17 cellular contexts compared by ENCODE assay signal in genomic region chr6:151136141-151136755, GRCh38.
DNase-seq lines count a peak whose midpoint lies in the region; ATAC-seq and TF ChIP-seq lines count a peak whose summit lies in the region.
"Had no signal": no experiment of that assay in that cellular context is flagged by ENCODE, and none has a peak within 500 bp of the region (broad histone marks: within the 10 kb centered on the region; RNA-seq: fewer than 3 reads in every experiment).

No MANE protein-coding gene starts in this region.

- no peaks in the 10 kb centered on the region for H3K9me3 Mint-ChIP-seq in activated CD4-positive, alpha-beta T cell treated with anti-CD3 and anti-CD28 coated beads for 36 hours (ENCODE audit: low read depth)
- H3K9me3 Mint-ChIP-seq in CD4-positive, alpha-beta memory T cell = peaks cover 0 to 4% (median 0%) of the 10 kb centered on the region in 8 donors

- no peak overlapping the region for H2BK120ac ChIP-seq in IMR-90 (ENCODE audit: low read depth, low read length)

- H2BK20ac ChIP-seq in IMR-90 (ENCODE audit: low read depth, low read length) = no peak overlapping the region

- no peak overlapping the region for H2AFZ ChIP-seq in IMR-90 (replicated peaks; ENCODE audit: low read length, poor library complexity)

- in situ Hi-C loops in IMR-90 (cut with MboI; ENCODE audit: low sequenced_read_pairs) = no loop called here
- in situ Hi-C loops in astrocyte of the spinal cord (cut with HindIII; ENCODE audit: low sequenced_read_pairs) = no loop called here

- dilution Hi-C loops in IMR-90 (cut with HindIII; ENCODE audit: low sequenced_read_pairs, unreplicated experiment) = no loop called here

- no peak overlapping the region for H4K91ac ChIP-seq in IMR-90 (ENCODE audit: insufficient read depth, low read depth, low read length)

- H3K56ac ChIP-seq in IMR-90 (ENCODE audit: extremely low read depth, insufficient read depth, low read length) = no peak overlapping the region

- H3K4me1 ChIP-seq in IMR-90 (ENCODE audit: control insufficient read depth, insufficient read depth, low read length) = no peaks in the 10 kb centered on the region
- H3K4me1 ChIP-seq in CD4-positive, alpha-beta memory T cell (ENCODE audit: insufficient read depth, low read length) = no peaks in the 10 kb centered on the region
- H3K4me1 ChIP-seq: upper lobe of left lung had no signal

- no peaks in the 10 kb centered on the region for H3K79me1 ChIP-seq in IMR-90 (ENCODE audit: low read depth in 1 of 2, low read length in 2 of 2)

- H3K23ac ChIP-seq in IMR-90 (ENCODE audit: low read depth, low read length) = no peak overlapping the region; the same call in 1 of the 2 replicates

- peaks cover 9% of the 10 kb centered on the region for H3K9me3 ChIP-seq in IMR-90 (ENCODE audit: control insufficient read depth, insufficient read depth, low read length)
- H3K9me3 ChIP-seq in CD4-positive, alpha-beta memory T cell (ENCODE audit: control insufficient read depth in 1 of 2, low read length in 2 of 2) = no peaks in the 10 kb centered on the region
- H3K9me3 ChIP-seq: upper lobe of left lung had no signal

- CTCF ChIA-PET in IMR-90 (lab: Yijun Ruan, JAX) = interaction anchor here (1.0 kb wide), 1 partner anchor 13 kb away, joined by 3 read pairs; no protein-coding TSS in a partner anchor
- CTCF ChIA-PET in activated CD4-positive, alpha-beta T cell treated with anti-CD3 and anti-CD28 coated beads for 36 hours (lab: Charles Lee) = interaction anchor here (0.5 to 0.6 kb wide), 2 partner anchors 53 to 188 kb away, joined by 3 read pairs; no protein-coding TSS in a partner anchor
- CTCF ChIA-PET in CD4-positive, alpha-beta memory T cell (lab: Charles Lee; ENCODE audit: partially characterized antibody) = no interaction called here

- no peaks in the 10 kb centered on the region for H3K36me3 ChIP-seq in IMR-90 (ENCODE audit: control insufficient read depth, insufficient read depth, low read length)
- H3K36me3 ChIP-seq in CD4-positive, alpha-beta memory T cell (ENCODE audit: insufficient read depth, low read length) = no peaks in the 10 kb centered on the region
- H3K36me3 ChIP-seq: upper lobe of left lung had no signal

- H3K4me2 ChIP-seq in IMR-90 (ENCODE audit: low read depth, low read length) = no peak overlapping the region

- no peak overlapping the region for H4K8ac ChIP-seq in IMR-90 (ENCODE audit: low read depth in 2 of 2, low read length in 2 of 2)

- H4K5ac ChIP-seq in IMR-90 (ENCODE audit: low read depth, low read length) = no peak overlapping the region

- no peak overlapping the region for H3K9ac ChIP-seq in IMR-90 (ENCODE audit: low read depth, low read length)

- no peaks in the 10 kb centered on the region for H3K36me3 Mint-ChIP-seq in activated CD4-positive, alpha-beta T cell treated with anti-CD3 and anti-CD28 coated beads for 36 hours (ENCODE audit: low read depth)
- no peaks in the 10 kb centered on the region for H3K36me3 Mint-ChIP-seq in CD4-positive, alpha-beta memory T cell

- H3K27ac Mint-ChIP-seq in activated CD4-positive, alpha-beta T cell treated with anti-CD3 and anti-CD28 coated beads for 36 hours = no peak overlapping the region
- H3K27ac Mint-ChIP-seq in CD4-positive, alpha-beta memory T cell = no peak overlapping the region

- H3K4me3 Mint-ChIP-seq in activated CD4-positive, alpha-beta T cell treated with anti-CD3 and anti-CD28 coated beads for 36 hours = no peak overlapping the region
- no peak overlapping the region for H3K4me3 Mint-ChIP-seq in CD4-positive, alpha-beta memory T cell

- no peak overlapping the region for H2AK9ac ChIP-seq in IMR-90 (replicated peaks; ENCODE audit: low read depth, low read length, poor library complexity)

- H3K4me3 ChIP-seq in IMR-90 (ENCODE audit: insufficient read depth, low read depth, low read length) = no peak overlapping the region
- H3K4me3 ChIP-seq in astrocyte of the spinal cord (ENCODE audit: low read depth, low read length) = no peak overlapping the region
- no peak overlapping the region for H3K4me3 ChIP-seq in CD4-positive, alpha-beta memory T cell (ENCODE audit: low read length in 2 of 2)
- H3K4me3 ChIP-seq: upper lobe of left lung had no signal

- H2AK5ac ChIP-seq in IMR-90 (ENCODE audit: low read depth, low read length) = no peak overlapping the region

- no peak overlapping the region; the same call in 1 of the 2 replicates for H3K14ac ChIP-seq in IMR-90 (replicated peaks; ENCODE audit: low read depth, low read length)

- no peak for TF ChIP-seq RAD21 in IMR-90 (IDR thresholded peaks at IDR 0.05; ENCODE audit: low read length)

- intact Hi-C loops in IMR-90 (cut with micrococcal nuclease) = no loop called here
- intact Hi-C loops in activated CD4-positive, alpha-beta T cell treated with anti-CD3 and anti-CD28 coated beads for 36 hours (cut with DNase I, micrococcal nuclease) = no loop called here
- intact Hi-C loops in CD4-positive, alpha-beta memory T cell (cut with micrococcal nuclease) = no loop called here

- DNase-seq in IMR-90 (no peak), astrocyte of the spinal cord (ENCODE audit: low read depth, low spot score) (peak; percentile 22), left lobe of liver (ENCODE audit: low spot score) (no peak), renal cortical epithelial cell (ENCODE audit: low read depth) (peak; percentile 91), DMS53 (lab: John Stamatoyannopoulos, UW) (no peak)
- DNase-seq in activated CD4-positive, alpha-beta T cell treated with anti-CD3 and anti-CD28 coated beads for 36 hours = no peak
- DNase-seq in CD4-positive, alpha-beta memory T cell = no peak
- DNase-seq: activated naive CD4-positive, alpha-beta T cell; AML-193; central memory CD4-positive, alpha-beta T cell; glutamatergic neuron; occipital lobe; stimulated activated CD8-positive, alpha-beta memory T cell treated with anti-CD3 and anti-CD28 coated beads, Interleukin-4, amount 100 ng/mL, for 48 hours; upper lobe of left lung had no signal

- no peak for TF ChIP-seq CTCF in IMR-90 (conservative IDR thresholded peaks at IDR 0.05; ENCODE audit: low read depth, low read length)
- no peak for TF ChIP-seq CTCF in astrocyte of the spinal cord (IDR thresholded peaks at IDR 0.05; ENCODE audit: low read depth, low read length)

- H3K4ac ChIP-seq in IMR-90 (ENCODE audit: low read depth, low read length) = no peak overlapping the region

- no peaks in the 10 kb centered on the region for H3K9me1 ChIP-seq in IMR-90 (ENCODE audit: insufficient read depth, low read length)

- H3K27me3 ChIP-seq in IMR-90 (ENCODE audit: control insufficient read depth, insufficient read depth, low read length) = peaks cover 14% of the 10 kb centered on the region
- H3K27me3 ChIP-seq in CD4-positive, alpha-beta memory T cell (ENCODE audit: insufficient read depth, low read length) = no peaks in the 10 kb centered on the region
- H3K27me3 ChIP-seq: upper lobe of left lung had no signal

- H2BK5ac ChIP-seq in IMR-90 (ENCODE audit: low read depth, low read length, poor library complexity, severe bottlenecking) = no peak overlapping the region

- no peak overlapping the region for H3K27ac ChIP-seq in IMR-90 (ENCODE audit: insufficient read depth, low read length)
- H3K27ac ChIP-seq in CD4-positive, alpha-beta memory T cell (ENCODE audit: low read depth, low read length) = no peak overlapping the region
- H3K27ac ChIP-seq: upper lobe of left lung, VCaP had no signal

- H3K18ac ChIP-seq in IMR-90 (ENCODE audit: low read depth, low read length) = no peak overlapping the region

- TF ChIP-seq POLR2A in IMR-90 (IDR thresholded peaks at IDR 0.05; ENCODE audit: low read depth, low read length) = no peak

- peak; percentile 59 for ATAC-seq in IMR-90 (ENCODE audit: low read depth)
- peak; percentile 83 for ATAC-seq in left lobe of liver
- ATAC-seq in GM18511 (IDR thresholded peaks at IDR 0.05; ENCODE audit: unreplicated experiment) = no peak
- ATAC-seq in activated CD4-positive, alpha-beta T cell treated with anti-CD3 and anti-CD28 coated beads for 36 hours = no peak
- ATAC-seq: SK-N-SH treated with all-trans-retinoic acid at 6 μM for 48 hours had no signal

- POLR2A ChIA-PET in IMR-90 (lab: Charles Lee; ENCODE audit: unreplicated experiment) = no interaction called here
- POLR2A ChIA-PET in activated CD4-positive, alpha-beta T cell treated with anti-CD3 and anti-CD28 coated beads for 36 hours (lab: Charles Lee) = no interaction called here
- POLR2A ChIA-PET in CD4-positive, alpha-beta memory T cell (lab: Charles Lee; ENCODE audit: partially characterized antibody) = no interaction called here

- WGBS in IMR-90 (ENCODE audit: extremely low coverage in 2 of 2, insufficient read length in 1 of 2), 2 experiments = 78% methylated on average over 3 of the region's 12 CpGs; no CpG with 5 or more reads in 1 of the 2 experiments

- no peak overlapping the region for H2BK15ac ChIP-seq in IMR-90 (ENCODE audit: low read depth, low read length)

- no peaks in the 10 kb centered on the region for H3K4me1 Mint-ChIP-seq in activated CD4-positive, alpha-beta T cell treated with anti-CD3 and anti-CD28 coated beads for 36 hours
- H3K4me1 Mint-ChIP-seq in CD4-positive, alpha-beta memory T cell = no peaks in the 10 kb centered on the region

- peaks cover 8% of the 10 kb centered on the region for H3K27me3 Mint-ChIP-seq in activated CD4-positive, alpha-beta T cell treated with anti-CD3 and anti-CD28 coated beads for 36 hours
- peaks cover 0 to 8% of the 10 kb centered on the region in 2 donors for H3K27me3 Mint-ChIP-seq in CD4-positive, alpha-beta memory T cell

- no peaks in the 10 kb centered on the region for H4K20me1 ChIP-seq in IMR-90 (ENCODE audit: insufficient read depth, low read length)

- BruUV-seq in IMR-90 (replicated peaks; lab: Mats Ljungman, UMichigan) = no TSS peak

TF ChIP-seq in IMR-90, 13 proteins besides CTCF, POLR2A, EP300 and RAD21:
- TF ChIP-seq MAZ (IDR thresholded peaks at IDR 0.05; ENCODE audit: borderline replicate concordance, low read depth, low read length) (no peak), FOS (IDR thresholded peaks at IDR 0.05; ENCODE audit: low read depth, low read length) (no peak), SMC3 (IDR thresholded peaks at IDR 0.05; ENCODE audit: low read depth, low read length) (no peak), MXI1 (IDR thresholded peaks at IDR 0.05; ENCODE audit: borderline replicate concordance, low read depth, low read length) (no peak), CEBPB (IDR thresholded peaks at IDR 0.05; ENCODE audit: low read depth, low read length) (no peak)

Comparison
In these comparisons a context has a peak if more than half of its experiments do, and no peak if none do; other contexts are left out.
1. ATAC-seq: peak in IMR-90 (single experiment) and left lobe of liver (single experiment); none in GM18511 (single experiment) and activated CD4-positive, alpha-beta T cell treated with anti-CD3 and anti-CD28 coated beads for 36 hours (single experiment).
2. DNase-seq: peak in astrocyte of the spinal cord (single experiment) and renal cortical epithelial cell (single experiment); none in IMR-90 (single experiment), left lobe of liver (single experiment), activated CD4-positive, alpha-beta T cell treated with anti-CD3 and anti-CD28 coated beads for 36 hours (single experiment), CD4-positive, alpha-beta memory T cell (0 of 5) and DMS53 (single experiment).